ENCODE assay signal across 16 cellular contexts in the genomic region with DNA sequence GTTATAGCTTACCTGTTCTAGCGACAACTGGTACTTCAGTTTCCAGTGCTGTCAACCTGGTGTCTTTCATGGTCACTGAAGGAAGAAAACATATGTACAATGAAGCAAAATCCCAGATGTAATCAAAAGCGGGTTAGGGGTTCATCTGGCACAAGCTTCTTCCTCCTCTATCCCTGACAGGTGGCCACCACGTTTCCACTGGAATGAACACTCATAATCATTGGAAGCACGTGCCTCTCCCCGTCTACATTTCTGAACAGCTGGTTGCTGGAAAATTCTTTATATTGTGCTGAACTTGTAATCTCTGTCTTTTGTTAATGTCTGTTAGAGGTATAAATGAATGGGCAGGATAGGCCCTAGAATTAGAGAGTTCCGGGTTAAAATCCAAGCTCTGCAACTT. TPM values are rescaled to one million over a fixed set of nuclear protein-coding genes. Genes with fewer than 3 reads are reported as not detected.
DNase-seq lines count a peak whose midpoint lies in the region; TF ChIP-seq lines count a peak whose summit lies in the region.
"Had no signal": no experiment of that assay in that cellular context is flagged by ENCODE, and none has a peak within 500 bp of the region (broad histone marks: within the 10 kb centered on the region; RNA-seq: fewer than 3 reads in every experiment).

No MANE protein-coding gene starts in this region.

- no peak for TF ChIP-seq CTCF in progenitor cell of endocrine pancreas (IDR thresholded peaks at IDR 0.05; ENCODE audit: unreplicated experiment)

- H3K4me3 Mint-ChIP-seq in progenitor cell of endocrine pancreas (ENCODE audit: low read depth): no peak overlapping the region
- H3K4me3 Mint-ChIP-seq: CD4-positive, alpha-beta T cell had no signal

- H3K9me3 Mint-ChIP-seq in progenitor cell of endocrine pancreas (ENCODE audit: low read depth): no peaks in the 10 kb centered on the region
- H3K9me3 Mint-ChIP-seq: CD4-positive, alpha-beta T cell had no signal

- DNase-seq in LHCN-M2 (ENCODE audit: low read depth) (peak; percentile 31), NCI-H2171 treated with DMSO at 0.1 percent for 48 hours (lab: John Stamatoyannopoulos, UW) (peak; percentile 91), NCI-H82 treated with DMSO at 0.1 percent for 48 hours (lab: John Stamatoyannopoulos, UW; ENCODE audit: unreplicated experiment) (peak; percentile 1), myocyte (ENCODE audit: low read depth) (peak; percentile 28), DMS79 treated with DMSO at 0.1 percent for 48 hours (lab: John Stamatoyannopoulos, UW) (no peak), progenitor cell of endocrine pancreas (ENCODE audit: low spot score, unreplicated experiment) (no peak), T1000 (lab: John Stamatoyannopoulos, UW) (no peak)
- DNase-seq: AML-193; Caco-2; CD4-positive, alpha-beta T cell; DMS153; DMS79; GF-D8; GM23248; IMR-90 had no signal

- peaks cover 3% of the 10 kb centered on the region for H3K36me3 Mint-ChIP-seq in progenitor cell of endocrine pancreas (ENCODE audit: insufficient read depth)

- no peaks in the 10 kb centered on the region for H3K27me3 Mint-ChIP-seq in progenitor cell of endocrine pancreas
- H3K27me3 Mint-ChIP-seq: CD4-positive, alpha-beta T cell had no signal

- H3K4me1 Mint-ChIP-seq in progenitor cell of endocrine pancreas (ENCODE audit: low read depth): no peaks in the 10 kb centered on the region

- H3K27ac Mint-ChIP-seq in progenitor cell of endocrine pancreas: no peak overlapping the region
- H3K27ac Mint-ChIP-seq: CD4-positive, alpha-beta T cell had no signal

RNA-seq across cellular contexts. Expression of a gene that starts 9.4 kb away (rescaled TPM):
- total RNA-seq in LHCN-M2 (2014; rRNA removed): 23.1 and 27.4 TPM in 2 replicates
- 10.0 TPM for polyA plus RNA-seq in LHCN-M2 (2012)
- total RNA-seq in myocyte: 30.3 and 54.3 TPM in 2 replicates
- polyA plus RNA-seq in myocyte (2012): 17.0 TPM
- 65.4 and 69.0 TPM in 2 replicates for total RNA-seq in progenitor cell of endocrine pancreas

RNA-seq across cellular contexts. Expression of a gene that starts 43.5 kb away (rescaled TPM):
- total RNA-seq in LHCN-M2 (2014; rRNA removed) (0.06 TPM in 1 of 2 replicates, not detected in the other), myocyte (0.10 TPM in 1 of 2 replicates, not detected in the other), progenitor cell of endocrine pancreas (0.12 TPM in 1 of 2 replicates, not detected in the other)
- 0.11 TPM for polyA plus RNA-seq in LHCN-M2 (2012)
- not detected for polyA plus RNA-seq in myocyte (2012)
- total RNA-seq: GM23248, IMR-90 had no signal
- polyA plus RNA-seq: BJ, GM23248 had no signal

RNA-seq across cellular contexts. Expression of a gene that starts 56.3 kb away (rescaled TPM):
- 3.5 and 4.1 TPM in 2 replicates for total RNA-seq in LHCN-M2 (2014; rRNA removed)
- 8.7 TPM for polyA plus RNA-seq in LHCN-M2 (2012)
- total RNA-seq in myocyte: 1.7 and 3.5 TPM in 2 replicates
- polyA plus RNA-seq in myocyte (2012): 11.9 TPM
- total RNA-seq in progenitor cell of endocrine pancreas: 3.6 and 4.0 TPM in 2 replicates

RNA-seq across cellular contexts. Expression of a gene that starts 56.9 kb away (rescaled TPM):
- total RNA-seq in LHCN-M2 (2014; rRNA removed) (0.13 TPM in 1 of 2 replicates, not detected in the other), myocyte (0.13 and 0.16 TPM in 2 replicates), progenitor cell of endocrine pancreas (1.1 and 1.9 TPM in 2 replicates)
- 0.34 TPM for polyA plus RNA-seq in LHCN-M2 (2012)
- 0.59 TPM for polyA plus RNA-seq in myocyte (2012)
- total RNA-seq: CD4-positive, alpha-beta T cell had no signal

Comparison
In these comparisons a context has a peak if more than half of its experiments do, and no peak if none do; other contexts are left out.
1. DNase-seq: peak in LHCN-M2 (single experiment), NCI-H2171 treated with DMSO at 0.1 percent for 48 hours (single experiment), NCI-H82 treated with DMSO at 0.1 percent for 48 hours (single experiment) and myocyte (single experiment); none in DMS79 treated with DMSO at 0.1 percent for 48 hours (single experiment), progenitor cell of endocrine pancreas (single experiment) and T1000 (single experiment).